17 cellular contexts compared by ENCODE assay signal in genomic region chr2:158667567-158667966, GRCh38.
DNase-seq lines count a peak whose midpoint lies in the region; ATAC-seq, FAIRE-seq and TF ChIP-seq lines count a peak whose summit lies in the region.
"Had no signal": no experiment of that assay in that cellular context is flagged by ENCODE, and none has a peak within 500 bp of the region (broad histone marks: within the 10 kb centered on the region; RNA-seq: fewer than 3 reads in every experiment).

No MANE protein-coding gene starts in this region.

- no peak overlapping the region for H2AFZ ChIP-seq in HepG2 (ENCODE audit: low read length)

- no peaks in the 10 kb centered on the region for H3K27me3 Mint-ChIP-seq in T-cell
- H3K27me3 Mint-ChIP-seq: naive B cell had no signal

- no peak overlapping the region for H3K4me3 ChIP-seq in right lobe of liver
- no peak overlapping the region for H3K4me3 ChIP-seq in HepG2 (replicated peaks in 1 of 3; ENCODE audit: insufficient read depth in 1 of 3, low read depth in 2 of 3, low read length in 3 of 3)
- H3K4me3 ChIP-seq in right atrium auricular region, result no peak overlapping the region
- H3K4me3 ChIP-seq in aorta (ENCODE audit: low read length in 2 of 2), result no peak overlapping the region
- H3K4me3 ChIP-seq in dorsolateral prefrontal cortex, result no peak overlapping the region
- H3K4me3 ChIP-seq: A549, smooth muscle cell had no signal

- no peaks in the 10 kb centered on the region for H3K4me1 Mint-ChIP-seq in T-cell
- H3K4me1 Mint-ChIP-seq: naive B cell had no signal

- H3K27ac ChIP-seq in right lobe of liver (peak overlapping the region in 1 of 3 donors; percentile 16), HepG2 (ENCODE audit: extremely low read length, insufficient read depth, low read length) (no peak overlapping the region), right atrium auricular region (peak overlapping the region; percentile 20 to 53), aorta (ENCODE audit: low read depth in 1 of 2, low read length in 2 of 2) (no peak overlapping the region), dorsolateral prefrontal cortex (peak overlapping the region in 23 of 59 donors; percentile 2 to 73 (median 32))
- H3K27ac ChIP-seq: A549, KMS-11 had no signal

- CTCF ChIA-PET in HepG2 (lab: Yijun Ruan, JAX; ENCODE audit: low intra/inter-chr PET ratio, low total read pairs) (no interaction called here), T-cell (lab: Charles Lee) (interaction anchor here in 1 of 2 donors (0.6 to 1.0 kb wide), 4 partner anchors 104 to 818 kb away, joined by 3 to 6 read pairs (median 4); no protein-coding TSS in a partner anchor)

- H3K36me3 ChIP-seq in right lobe of liver (peaks cover 0 to 27% (median 9%) of the 10 kb centered on the region in 4 donors), HepG2 (replicated peaks in 1 of 2; ENCODE audit: control insufficient read depth in 1 of 2, insufficient read depth in 2 of 2, low read length in 2 of 2) (peaks cover 34 to 94% of the 10 kb centered on the region in 2 experiments), right atrium auricular region (peaks cover 20% of the 10 kb centered on the region), aorta (ENCODE audit: control insufficient read depth in 1 of 2, insufficient read depth in 2 of 2, low read length in 1 of 2) (peaks cover 0 to 7% of the 10 kb centered on the region in 2 donors)

- FAIRE-seq in HepG2 (lab: Jason Lieb, UNC), result no peak
- FAIRE-seq: A549, endometrium, GM12892, islet of Langerhans had no signal

- H3K4me2 ChIP-seq in HepG2 (ENCODE audit: low read depth, low read length), result no peak overlapping the region
- H3K4me2 ChIP-seq: A549, KMS-11, smooth muscle cell had no signal

- no peak for TF ChIP-seq POLR2A in right lobe of liver (IDR thresholded peaks at IDR 0.05)
- no peak for TF ChIP-seq POLR2A in HepG2 (IDR thresholded peaks at IDR 0.05; ENCODE audit: insufficient read depth in 1 of 2, low read depth in 2 of 2, low read length in 2 of 2)

- H3K9me3 Mint-ChIP-seq in T-cell, result no peaks in the 10 kb centered on the region
- H3K9me3 Mint-ChIP-seq: naive B cell had no signal

- H3K27me3 ChIP-seq in right lobe of liver, result no peaks in the 10 kb centered on the region
- no peaks in the 10 kb centered on the region for H3K27me3 ChIP-seq in HepG2 (ENCODE audit: control insufficient read depth in 1 of 2, insufficient read depth in 2 of 2, low read length in 2 of 2)
- H3K27me3 ChIP-seq in right atrium auricular region, result no peaks in the 10 kb centered on the region
- H3K27me3 ChIP-seq in aorta (ENCODE audit: control insufficient read depth in 1 of 2, insufficient read depth in 2 of 2, low read length in 1 of 2), result no peaks in the 10 kb centered on the region
- H3K27me3 ChIP-seq in dorsolateral prefrontal cortex, result no peaks in the 10 kb centered on the region

- no peak overlapping the region for H3K4me3 Mint-ChIP-seq in T-cell
- H3K4me3 Mint-ChIP-seq: naive B cell had no signal

- no peak overlapping the region for H3K9ac ChIP-seq in HepG2 (ENCODE audit: insufficient read depth, low read depth, low read length)
- H3K9ac ChIP-seq: KMS-11 had no signal

- 57% methylated on average over 4 of the region's 4 CpGs for WGBS in right lobe of liver (ENCODE audit: insufficient coverage, low coverage, low lambda C conversion rate, missing lambda C conversion rate)
- WGBS in HepG2 (ENCODE audit: low lambda C conversion rate), result 95% methylated on average over 4 of the region's 4 CpGs
- WGBS in aorta, 2 donors, result 24 to 30% methylated on average over 4 of the region's 4 CpGs

- no TSS peak for BruUV-seq in HepG2 (replicated peaks; lab: Mats Ljungman, UMichigan)

- no peaks in the 10 kb centered on the region for H4K20me1 ChIP-seq in HepG2 (ENCODE audit: insufficient read depth, low read length)

- DNase-seq in right lobe of liver, result no peak
- no peak for DNase-seq in HepG2 (ENCODE audit: low spot score)
- DNase-seq in cerebellar cortex (ENCODE audit: low spot score), result peak; percentile 42
- no peak for DNase-seq in right atrium auricular region (ENCODE audit: low spot score)
- no peak for DNase-seq in aorta
- DNase-seq in dorsolateral prefrontal cortex, result no peak
- no peak for DNase-seq in T-cell
- DNase-seq: naive B cell, NCI-H2171, T1000 had no signal

- H3K27ac Mint-ChIP-seq in T-cell, result no peak overlapping the region

- TF ChIP-seq EP300 in HepG2 (IDR thresholded peaks at IDR 0.05; ENCODE audit: low read depth in 2 of 2, low read length in 2 of 2) (no peak), HepG2 (CRISPR knock-in tag; IDR thresholded peaks at IDR 0.05; ENCODE audit: borderline replicate concordance) (no peak)

- peaks cover 41% of the 10 kb centered on the region for H3K36me3 Mint-ChIP-seq in T-cell

- POLR2A ChIA-PET in HepG2 (lab: Yijun Ruan, JAX), result no interaction called here
- POLR2A ChIA-PET in T-cell (lab: Charles Lee), result no interaction called here

- no peaks in the 10 kb centered on the region for H3K9me3 ChIP-seq in right lobe of liver
- H3K9me3 ChIP-seq in HepG2 (ENCODE audit: low read length), result no peaks in the 10 kb centered on the region
- H3K9me3 ChIP-seq in right atrium auricular region, result no peaks in the 10 kb centered on the region
- no peaks in the 10 kb centered on the region for H3K9me3 ChIP-seq in aorta (ENCODE audit: control insufficient read depth, low read length)
- H3K9me3 ChIP-seq: A549 had no signal

- TF ChIP-seq RAD21 in HepG2 (CRISPR knock-in tag; IDR thresholded peaks at IDR 0.05), result no peak

- no peaks in the 10 kb centered on the region for H3K79me2 ChIP-seq in HepG2 (ENCODE audit: insufficient read depth, low read length)

- peaks cover 0 to 8% (median 0%) of the 10 kb centered on the region in 4 donors for H3K4me1 ChIP-seq in right lobe of liver
- H3K4me1 ChIP-seq in HepG2 (ENCODE audit: insufficient read depth, low read length), result peaks cover 8% of the 10 kb centered on the region; the same call in 1 of the 2 replicates
- peaks cover 0 to 65% of the 10 kb centered on the region in 2 donors for H3K4me1 ChIP-seq in right atrium auricular region
- no peaks in the 10 kb centered on the region for H3K4me1 ChIP-seq in aorta (ENCODE audit: control insufficient read depth in 1 of 2, insufficient read depth in 2 of 2, low read length in 2 of 2)
- H3K4me1 ChIP-seq: A549 had no signal

- peak in 3 of 4 donors; percentile 6 to 57 (median 49) for ATAC-seq in right lobe of liver
- no peak for ATAC-seq in HepG2
- peak; percentile 24 for ATAC-seq in aorta (ENCODE audit: low FRiP score)
- ATAC-seq in HG02938 (IDR thresholded peaks at IDR 0.05; ENCODE audit: unreplicated experiment), result no peak
- no peak for ATAC-seq in T-cell (replicated peaks in 1 of 4)
- ATAC-seq: A549 had no signal

- in situ Hi-C loops in HepG2 (cut with HindIII; ENCODE audit: extremely low pct_ligation_motif_present, low pct_unique_long_range_greater_than_20kb), result no loop called here

- intact Hi-C loops in right lobe of liver (cut with DNase I), result no loop called here
- intact Hi-C loops in HepG2 (cut with micrococcal nuclease; ENCODE audit: unreplicated experiment), result no loop called here
- intact Hi-C loops in aorta (cut with DNase I), result no loop called here
- intact Hi-C loops in dorsolateral prefrontal cortex (cut with DNase I), result loop anchor here in 1 of 2 donors (10.0 kb wide), 1 partner anchor 213 kb away; the partner anchor contains the start of genes CCDC148 and PKP4

- TF ChIP-seq CTCF in right lobe of liver (IDR thresholded peaks at IDR 0.05) (no peak), HepG2 (CRISPR knock-in tag; IDR thresholded peaks at IDR 0.05) (no peak), right atrium auricular region (IDR thresholded peaks at IDR 0.05) (no peak), dorsolateral prefrontal cortex (IDR thresholded peaks at IDR 0.05 in 54 of 56, conservative IDR thresholded peaks at IDR 0.05 in 2 of 56; ENCODE audit: low read depth in 1 of 56, partially characterized antibody in 56 of 56) (no peak)

TF ChIP-seq in HepG2, 621 proteins besides CTCF, POLR2A, EP300 and RAD21 (continues in another document):
- no peak for TF ChIP-seq ZNF775 (CRISPR knock-in tag; IDR thresholded peaks at IDR 0.05; ENCODE audit: borderline replicate concordance)
- no peak for TF ChIP-seq ZNF7 (CRISPR knock-in tag; IDR thresholded peaks at IDR 0.05)
- no peak for TF ChIP-seq PHF20 (CRISPR knock-in tag; IDR thresholded peaks at IDR 0.05)

Comparison
In these comparisons a context has a peak if more than half of its experiments do, and no peak if none do; other contexts are left out.
1. ATAC-seq: peak in right lobe of liver (3 of 4) and aorta (single experiment); none in HepG2 (single experiment), HG02938 (single experiment) and T-cell (0 of 4).
2. H3K27ac ChIP-seq: peak in right atrium auricular region (2 of 2); none in HepG2 (single experiment) and aorta (0 of 2).